ENCODE assay signal across 18 cellular contexts in genomic region chr4:8736083-8736825, GRCh38.
"Had no signal": no experiment of that assay in that cellular context is flagged by ENCODE, and none has a peak within 500 bp of the region (broad histone marks: within the 10 kb centered on the region; RNA-seq: fewer than 3 reads in every experiment).

No MANE protein-coding gene starts in this region.

- ATAC-seq: activated naive CD4-positive, alpha-beta T cell treated with anti-CD3 and anti-CD28 coated beads, Interleukin-2, amount 50 U/mL, for 72 hours; body of pancreas; effector memory CD8-positive, alpha-beta T cell; gastroesophageal sphincter; left ventricle myocardium superior; right lobe of liver; stimulated activated naive B cell treated with anti-CD40 and anti-IgM and Interleukin-4, amounts not matched to agents 10 μg/mL and 1 μg/mL and 100 μg/mL, for 72 hours had no signal

- H3K27me3 Mint-ChIP-seq: activated T-cell treated with anti-CD3 and anti-CD28 coated beads, Interleukin-2, amount 50 U/mL, for 24 hours; stimulated activated naive B cell treated with anti-CD40 and anti-IgM and Interleukin-4, amounts not matched to agents 10 μg/mL and 1 μg/mL and 100 μg/mL, for 72 hours had no signal

- DNase-seq: activated CD4-positive, alpha-beta T cell treated with anti-CD3 and anti-CD28 coated beads, Interleukin-2, amount 50 U/mL, for 1 hour; activated effector memory CD4-positive, alpha-beta T cell treated with Interleukin-2 at 50 U/mL for 16 hours; activated T-cell treated with anti-CD3 and anti-CD28 coated beads, Interleukin-2, amount 50 U/mL, for 24 hours; amniotic stem cell; body of pancreas; effector memory CD8-positive, alpha-beta T cell; left ventricle myocardium superior; spleen; stimulated activated CD4-positive, alpha-beta T cell treated with anti-CD3 and anti-CD28 coated beads, Interleukin-1b, Interleukin-23, amount 100 ng/mL, for 48 hours; stimulated activated naive B cell treated with anti-CD40 and anti-IgM and Interleukin-4, amounts not matched to agents 10 μg/mL and 1 μg/mL and 100 μg/mL, for 72 hours; substantia nigra; transverse colon had no signal

- H3K4me3 Mint-ChIP-seq: activated T-cell treated with anti-CD3 and anti-CD28 coated beads, Interleukin-2, amount 50 U/mL, for 24 hours; central memory CD8-positive, alpha-beta T cell; effector memory CD8-positive, alpha-beta T cell; stimulated activated naive B cell treated with anti-CD40 and anti-IgM and Interleukin-4, amounts not matched to agents 10 μg/mL and 1 μg/mL and 100 μg/mL, for 72 hours; T-helper 2 cell treated with Interferon-gamma antibody and Interleukin-4, amounts not matched to agents 5 μg/mL and 100 μg/mL, for 36 hours had no signal

- H3K27ac Mint-ChIP-seq: activated naive CD4-positive, alpha-beta T cell treated with anti-CD3 and anti-CD28 coated beads, Interleukin-2, amount 50 U/mL, for 72 hours; activated T-cell treated with anti-CD3 and anti-CD28 coated beads, Interleukin-2, amount 50 U/mL, for 24 hours; effector memory CD8-positive, alpha-beta T cell; progenitor cell of endocrine pancreas; stimulated activated naive B cell treated with anti-CD40 and anti-IgM and Interleukin-4, amounts not matched to agents 10 μg/mL and 1 μg/mL and 100 μg/mL, for 72 hours; T-helper 2 cell treated with Interferon-gamma antibody and Interleukin-4, amounts not matched to agents 5 μg/mL and 100 μg/mL, for 36 hours had no signal

- H3K9me3 Mint-ChIP-seq: T-helper 2 cell treated with Interferon-gamma antibody and Interleukin-4, amounts not matched to agents 5 μg/mL and 100 μg/mL, for 36 hours had no signal

- H3K36me3 Mint-ChIP-seq: activated naive CD4-positive, alpha-beta T cell treated with anti-CD3 and anti-CD28 coated beads, Interleukin-2, amount 50 U/mL, for 72 hours; stimulated activated naive B cell treated with anti-CD40 and anti-IgM and Interleukin-4, amounts not matched to agents 10 μg/mL and 1 μg/mL and 100 μg/mL, for 72 hours had no signal

- H3K4me1 Mint-ChIP-seq: central memory CD8-positive, alpha-beta T cell; stimulated activated naive B cell treated with anti-CD40 and anti-IgM and Interleukin-4, amounts not matched to agents 10 μg/mL and 1 μg/mL and 100 μg/mL, for 72 hours had no signal
